7 cellular contexts compared by ENCODE assay signal in genomic region chr17:58756246-58757161, GRCh38. TPM values are rescaled to one million over a fixed set of nuclear protein-coding genes. Genes with fewer than 3 reads are reported as not detected.
A peak's percentile ranks its signal among the peaks of the same experiment; 100 is the strongest.
DNase-seq lines count a peak whose midpoint lies in the region; ATAC-seq and TF ChIP-seq lines count a peak whose summit lies in the region.

No MANE protein-coding gene starts in this region.

- H3K4me1 ChIP-seq in right cardiac atrium (ENCODE audit: control insufficient read depth, insufficient read depth, low read length), result no peaks in the 10 kb centered on the region

- peak overlapping the region; percentile 77 for H3K27ac Mint-ChIP-seq in activated naive CD8-positive, alpha-beta T cell
- H3K27ac Mint-ChIP-seq in progenitor cell of endocrine pancreas, result no peak overlapping the region

- H3K4me1 Mint-ChIP-seq in activated naive CD8-positive, alpha-beta T cell (ENCODE audit: low read depth), result peaks cover 13% of the 10 kb centered on the region
- peaks cover 5% of the 10 kb centered on the region for H3K4me1 Mint-ChIP-seq in progenitor cell of endocrine pancreas (ENCODE audit: low read depth)

- no peaks in the 10 kb centered on the region for H3K9me3 ChIP-seq in right cardiac atrium (ENCODE audit: control insufficient read depth, low read length)

- intact Hi-C loops in right cardiac atrium (cut with DNase I), result no loop called here

- H3K4me3 ChIP-seq in right cardiac atrium (ENCODE audit: low read length), result peak overlapping the region; percentile 66

- peak overlapping the region; percentile 97 for H3K4me3 Mint-ChIP-seq in activated naive CD8-positive, alpha-beta T cell
- H3K4me3 Mint-ChIP-seq in progenitor cell of endocrine pancreas (ENCODE audit: low read depth), result peak overlapping the region; percentile 89

- DNase-seq in GM10266 (ENCODE audit: extremely low spot score) (peak; percentile 58), NCI-H1694 (lab: John Stamatoyannopoulos, UW) (peak; percentile 9), right cardiac atrium (no peak), progenitor cell of endocrine pancreas (ENCODE audit: low spot score, unreplicated experiment) (no peak)

- 1% methylated on average over 71 of the region's 72 CpGs for WGBS in right cardiac atrium

- peaks cover 36% of the 10 kb centered on the region for H3K27me3 Mint-ChIP-seq in activated naive CD8-positive, alpha-beta T cell
- peaks cover 54% of the 10 kb centered on the region for H3K27me3 Mint-ChIP-seq in progenitor cell of endocrine pancreas

- ATAC-seq in right cardiac atrium, result peak; percentile 44 to 65
- ATAC-seq in HG03354 (IDR thresholded peaks at IDR 0.05; ENCODE audit: poor library complexity, severe bottlenecking, unreplicated experiment), result no peak
- ATAC-seq in HG02973 (IDR thresholded peaks at IDR 0.05; ENCODE audit: unreplicated experiment), result no peak

- no peaks in the 10 kb centered on the region for H3K9me3 Mint-ChIP-seq in activated naive CD8-positive, alpha-beta T cell (ENCODE audit: low read depth)
- H3K9me3 Mint-ChIP-seq in progenitor cell of endocrine pancreas (ENCODE audit: low read depth), result no peaks in the 10 kb centered on the region

- no peak overlapping the region for H3K27ac ChIP-seq in right cardiac atrium (ENCODE audit: low read length)

- TF ChIP-seq CTCF in GM10266 (IDR thresholded peaks at IDR 0.05; ENCODE audit: control insufficient read depth, insufficient read depth, low read depth, missing control alignments) (no peak), progenitor cell of endocrine pancreas (IDR thresholded peaks at IDR 0.05; ENCODE audit: unreplicated experiment) (no peak)

- H3K27me3 ChIP-seq in right cardiac atrium (ENCODE audit: control insufficient read depth, insufficient read depth), result no peaks in the 10 kb centered on the region

- H3K36me3 Mint-ChIP-seq in activated naive CD8-positive, alpha-beta T cell, result no peaks in the 10 kb centered on the region
- no peaks in the 10 kb centered on the region for H3K36me3 Mint-ChIP-seq in progenitor cell of endocrine pancreas (ENCODE audit: insufficient read depth)

RNA-seq across cellular contexts. Expression of gene PPM1E, which starts 0.8 kb away (rescaled TPM):
- total RNA-seq in right cardiac atrium (1 to 10 TPM in 3 of 4 donors, under 1 TPM in 1; 0.78 to 2.6 (median 2.3) TPM), progenitor cell of endocrine pancreas (1.6 and 1.7 TPM in 2 replicates)
- polyA plus RNA-seq in right cardiac atrium, result 1.3 TPM

Comparison
In these comparisons a context has a peak if more than half of its experiments do, and no peak if none do; other contexts are left out.
1. DNase-seq: peak in GM10266 (single experiment) and NCI-H1694 (single experiment); none in right cardiac atrium (0 of 3) and progenitor cell of endocrine pancreas (single experiment).
2. ATAC-seq: peak in right cardiac atrium (2 of 2); none in HG03354 (single experiment) and HG02973 (single experiment).